8 cellular contexts compared by ENCODE assay signal in the genomic region with DNA sequence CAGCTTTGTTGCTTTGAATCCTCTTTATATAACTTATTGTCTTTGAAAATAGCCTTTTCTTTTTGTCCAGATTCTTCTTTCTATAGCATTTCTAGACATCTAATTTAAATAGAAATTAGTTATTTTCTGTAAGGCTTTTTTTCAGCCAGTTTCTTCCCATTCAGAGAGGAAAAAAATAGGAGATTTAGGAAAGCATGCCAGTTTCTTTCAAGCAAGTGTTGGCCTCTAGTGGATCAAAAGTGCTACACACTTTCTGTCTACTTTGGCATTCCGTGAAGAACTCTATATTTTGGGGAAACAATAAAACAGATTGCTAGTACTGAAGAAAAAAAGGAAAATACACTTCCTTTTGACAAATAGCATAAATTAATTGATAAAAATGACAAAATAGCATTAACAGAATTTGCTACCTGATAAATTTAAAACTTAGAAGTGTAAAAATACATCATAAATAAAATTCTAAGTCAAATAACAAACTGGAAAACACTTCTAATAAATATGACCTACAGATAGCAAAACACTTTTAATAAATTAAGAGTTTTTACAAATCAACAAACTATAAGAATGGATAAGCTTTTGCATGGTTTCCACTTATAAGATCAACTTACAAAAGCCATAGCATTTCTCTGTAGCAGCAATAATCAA. TPM values are rescaled to one million over a fixed set of nuclear protein-coding genes. Genes with fewer than 3 reads are reported as not detected.
DNase-seq lines count a peak whose midpoint lies in the region; ATAC-seq and TF ChIP-seq lines count a peak whose summit lies in the region.

No MANE protein-coding gene starts in this region.

- no peaks in the 10 kb centered on the region for H4K20me1 ChIP-seq in DND-41 (ENCODE audit: insufficient read depth, low read length)

- H3K4me3 ChIP-seq in DND-41 (ENCODE audit: low read depth in 1 of 2, low read length in 2 of 2): no peak overlapping the region
- no peak overlapping the region for H3K4me3 ChIP-seq in LNCaP clone FGC (ENCODE audit: low read depth, low read length)
- H3K4me3 ChIP-seq in WI38 (ENCODE audit: low read depth, low read length): no peak overlapping the region
- no peak overlapping the region for H3K4me3 ChIP-seq in spleen

- H3K27me3 ChIP-seq in DND-41 (ENCODE audit: insufficient read depth, low read length, poor library complexity) (peaks cover 17% of the 10 kb centered on the region), spleen (replicated peaks in 1 of 7) (no peaks in the 10 kb centered on the region)

- H3K4me1 ChIP-seq in DND-41 (ENCODE audit: insufficient read depth, low read length): no peaks in the 10 kb centered on the region
- peaks cover 0 to 4% (median 0%) of the 10 kb centered on the region in 6 donors for H3K4me1 ChIP-seq in spleen

- H2AFZ ChIP-seq in DND-41 (ENCODE audit: low read depth, low read length): no peak overlapping the region

- no peaks in the 10 kb centered on the region for H3K9me3 ChIP-seq in DND-41 (ENCODE audit: insufficient read depth, low read length, severe bottlenecking)
- no peaks in the 10 kb centered on the region for H3K9me3 ChIP-seq in spleen

- peak; percentile 49 for TF ChIP-seq CTCF in DND-41 (IDR thresholded peaks at IDR 0.05; ENCODE audit: borderline replicate concordance, extremely low read depth, low read length, poor library complexity, severe bottlenecking)
- TF ChIP-seq CTCF in LNCaP clone FGC (IDR thresholded peaks at IDR 0.05; ENCODE audit: control insufficient read depth, extremely low read depth, insufficient read depth): peak; percentile 75
- TF ChIP-seq CTCF in WI38 (IDR thresholded peaks at IDR 0.05; ENCODE audit: low read depth, low read length): peak; percentile 66
- TF ChIP-seq CTCF in spleen (IDR thresholded peaks at IDR 0.05 in 8 of 11, conservative IDR thresholded peaks at IDR 0.05 in 3 of 11): peak in 5 of 11 experiments; percentile 16 to 42 (median 31)

- DNase-seq in DND-41: no peak
- peak; percentile 18 for DNase-seq in LNCaP clone FGC (ENCODE audit: low read depth)
- DNase-seq in left kidney (ENCODE audit: low read depth, low spot score): peak; percentile 69
- DNase-seq in stimulated activated CD4-positive, alpha-beta T cell treated with anti-CD3 and anti-CD28 coated beads, Interleukin-2, amount 100 ng/mL, for 24 hours: no peak
- no peak for DNase-seq in spleen
- DNase-seq in GOT3 (lab: John Stamatoyannopoulos, UW): no peak
- DNase-seq in NCI-H187 treated with DMSO at 0.1 percent for 48 hours (lab: John Stamatoyannopoulos, UW): no peak

- no peak overlapping the region for H3K9ac ChIP-seq in DND-41 (ENCODE audit: low read depth, low read length)

- H3K27ac ChIP-seq in DND-41 (ENCODE audit: low read length) (no peak overlapping the region), spleen (no peak overlapping the region)

- H3K36me3 ChIP-seq in DND-41 (ENCODE audit: insufficient read depth, low read length): no peaks in the 10 kb centered on the region
- no peaks in the 10 kb centered on the region for H3K36me3 ChIP-seq in spleen

- 2 to 13% (median 6%) methylated on average over 1 of the region's 1 CpG for WGBS in spleen, 5 donors

- no peak overlapping the region for H3K4me2 ChIP-seq in DND-41 (ENCODE audit: insufficient read depth, low read length)

- TF ChIP-seq POLR2A in spleen (IDR thresholded peaks at IDR 0.05): no peak

- H3K79me2 ChIP-seq in DND-41 (ENCODE audit: insufficient read depth, low read length): no peaks in the 10 kb centered on the region

- ATAC-seq in DND-41 (ENCODE audit: insufficient read depth, low read depth): no peak

- intact Hi-C loops in spleen (cut with DNase I; ENCODE audit: low total_unique reads): no loop called here

RNA-seq across cellular contexts. Expression of gene EXO1, which starts 13.1 kb away (rescaled TPM):
- 1 to 10 TPM in 6 of 7 donors, under 1 TPM in 1; 0.85 to 4.4 (median 1.7) TPM for total RNA-seq in spleen
- polyA plus RNA-seq in spleen: 1 to 10 TPM in 2 of 3 donors, under 1 TPM in 1; 0.35 to 1.3 (median 1.2) TPM

Comparison
In these comparisons a context has a peak if more than half of its experiments do, and no peak if none do; other contexts are left out.
1. DNase-seq: peak in LNCaP clone FGC (single experiment) and left kidney (single experiment); none in DND-41 (single experiment), stimulated activated CD4-positive, alpha-beta T cell treated with anti-CD3 and anti-CD28 coated beads, Interleukin-2, amount 100 ng/mL, for 24 hours (0 of 2), spleen (single experiment), GOT3 (single experiment) and NCI-H187 treated with DMSO at 0.1 percent for 48 hours (single experiment).